ENCODE assay signal across 8 cellular contexts in the genomic region with DNA sequence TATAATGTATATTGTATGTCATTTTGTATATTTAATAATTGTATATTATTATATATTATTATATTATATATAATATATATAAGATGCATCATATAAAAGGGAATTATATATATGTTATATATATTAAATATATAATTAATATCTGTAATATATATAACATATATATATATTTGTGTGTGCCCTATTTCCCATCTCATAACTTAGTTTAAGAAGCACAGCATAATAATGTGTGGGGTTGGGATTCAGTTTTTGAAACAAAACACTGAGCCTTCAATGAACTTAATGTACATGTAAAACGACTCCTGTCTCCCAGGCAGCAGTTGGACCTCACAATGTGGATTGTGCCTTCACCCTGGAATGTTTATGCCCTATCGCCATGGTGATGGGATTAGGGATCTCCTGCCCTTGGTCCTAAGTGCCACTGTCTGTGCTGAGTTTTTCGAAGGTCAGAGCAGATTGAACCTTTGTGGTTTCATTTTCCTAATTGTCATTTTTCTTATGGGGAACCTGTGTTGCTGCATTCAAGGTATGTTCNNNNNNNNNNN.
DNase-seq lines count a peak whose midpoint lies in the region; ATAC-seq and TF ChIP-seq lines count a peak whose summit lies in the region.
"Not testable (repeated sequence)": the region's sequence is repeated elsewhere in the genome, so short reads cannot be mapped to it uniquely, and the experiment has no call there.

No MANE protein-coding gene starts in this region.

- H3K23ac ChIP-seq in mesendoderm (ENCODE audit: low read length): not testable (repeated sequence)

- not testable (repeated sequence) for H2BK15ac ChIP-seq in mesendoderm (replicated peaks; ENCODE audit: low read depth)

- not testable (repeated sequence) for H3K56ac ChIP-seq in mesendoderm (ENCODE audit: low read length)

- H3K79me2 ChIP-seq in mesendoderm (ENCODE audit: control insufficient read depth, insufficient read depth, low read length): not testable (repeated sequence)

- H3K27me3 Mint-ChIP-seq in activated CD4-positive, alpha-beta memory T cell treated with anti-CD3 and anti-CD28 coated beads for 36 hours; stimulated activated naive CD8-positive, alpha-beta T cell treated with anti-CD3 and anti-CD28 coated beads, Interleukin-15, amount 100 ng/mL, for 72 hours: not testable (repeated sequence)

- peak; percentile 0 for DNase-seq in GM10248 (ENCODE audit: extremely low spot score)
- peak; percentile 32 for DNase-seq in activated CD4-positive, alpha-beta memory T cell treated with anti-CD3 and anti-CD28 coated beads for 36 hours
- peak in 1 of 4 donors; percentile 4 for DNase-seq in body of pancreas
- DNase-seq in Right ventricle myocardium inferior (ENCODE audit: missing footprints): not testable (repeated sequence)
- peak; percentile 42 for DNase-seq in mesendoderm
- peak in 1 of 2 donors; percentile 5 for DNase-seq in stimulated activated naive CD8-positive, alpha-beta T cell treated with anti-CD3 and anti-CD28 coated beads, Interleukin-15, amount 100 ng/mL, for 72 hours

- not testable (repeated sequence) for H3K4me2 ChIP-seq in mesendoderm (ENCODE audit: low read length)

- TF ChIP-seq CTCF in GM10248 (IDR thresholded peaks at IDR 0.05; ENCODE audit: control extremely low read depth, extremely low read depth, low read depth, missing control alignments); body of pancreas (IDR thresholded peaks at IDR 0.05): not testable (repeated sequence)

- 37 to 45% methylated on average over 3 of the region's 3 CpGs for WGBS in body of pancreas, 2 donors
- no CpG with 5 or more reads among the region's 3 CpGs for WGBS in mesendoderm (ENCODE audit: extremely low coverage, insufficient coverage, low lambda C conversion rate)

- not testable (repeated sequence) for H3K36me3 ChIP-seq in body of pancreas (replicated peaks in 1 of 2; ENCODE audit: insufficient read depth in 1 of 2, low read depth in 2 of 2); mesendoderm (ENCODE audit: control insufficient read depth, insufficient read depth, low read length)

- not testable (repeated sequence) for H2AK5ac ChIP-seq in mesendoderm (ENCODE audit: low read length)

- H3K9ac ChIP-seq in mesendoderm (ENCODE audit: low read length): not testable (repeated sequence)

- H3K27ac ChIP-seq in body of pancreas; mesendoderm (ENCODE audit: low read depth, low read length): not testable (repeated sequence)

- not testable (repeated sequence) for H2BK5ac ChIP-seq in mesendoderm (ENCODE audit: low read length)

- H3K27me3 ChIP-seq in body of pancreas; mesendoderm (ENCODE audit: insufficient read depth, low read length, poor library complexity): not testable (repeated sequence)

- H3K36me3 Mint-ChIP-seq in activated CD4-positive, alpha-beta memory T cell treated with anti-CD3 and anti-CD28 coated beads for 36 hours: not testable (repeated sequence)

- H4K8ac ChIP-seq in mesendoderm (ENCODE audit: low read depth, low read length): not testable (repeated sequence)

- H3K4me1 ChIP-seq in body of pancreas; mesendoderm (ENCODE audit: control insufficient read depth, low read depth, low read length): not testable (repeated sequence)

- not testable (repeated sequence) for H3K18ac ChIP-seq in mesendoderm (ENCODE audit: low read length)

- not testable (repeated sequence) for H2BK120ac ChIP-seq in mesendoderm (ENCODE audit: low read depth, low read length)

- H3K4me3 ChIP-seq in body of pancreas; mesendoderm (ENCODE audit: low read length): not testable (repeated sequence)

- not testable (repeated sequence) for H4K5ac ChIP-seq in mesendoderm (ENCODE audit: low read length)

- TF ChIP-seq POLR2A in body of pancreas (IDR thresholded peaks at IDR 0.05): not testable (repeated sequence)

- H3K9me3 Mint-ChIP-seq in activated CD4-positive, alpha-beta memory T cell treated with anti-CD3 and anti-CD28 coated beads for 36 hours: peaks cover 13% of the 10 kb centered on the region
- peaks cover 19 to 28% of the 10 kb centered on the region in 2 donors for H3K9me3 Mint-ChIP-seq in stimulated activated naive CD8-positive, alpha-beta T cell treated with anti-CD3 and anti-CD28 coated beads, Interleukin-15, amount 100 ng/mL, for 72 hours

- H3K4me3 Mint-ChIP-seq in activated CD4-positive, alpha-beta memory T cell treated with anti-CD3 and anti-CD28 coated beads for 36 hours; stimulated activated naive CD8-positive, alpha-beta T cell treated with anti-CD3 and anti-CD28 coated beads, Interleukin-15, amount 100 ng/mL, for 72 hours: not testable (repeated sequence)

- CTCF ChIA-PET in GM10248 (lab: Yijun Ruan, JAX); activated CD4-positive, alpha-beta memory T cell treated with anti-CD3 and anti-CD28 coated beads for 36 hours (lab: Charles Lee): not testable (repeated sequence)

- H3K4me1 Mint-ChIP-seq in activated CD4-positive, alpha-beta memory T cell treated with anti-CD3 and anti-CD28 coated beads for 36 hours (ENCODE audit: low read depth); stimulated activated naive CD8-positive, alpha-beta T cell treated with anti-CD3 and anti-CD28 coated beads, Interleukin-15, amount 100 ng/mL, for 72 hours: not testable (repeated sequence)

- not testable (repeated sequence) for H3K79me1 ChIP-seq in mesendoderm (ENCODE audit: low read length)

- POLR2A ChIA-PET in GM10248 (lab: Yijun Ruan, JAX); activated CD4-positive, alpha-beta memory T cell treated with anti-CD3 and anti-CD28 coated beads for 36 hours (lab: Charles Lee): not testable (repeated sequence)

- not testable (repeated sequence) for H3K4ac ChIP-seq in mesendoderm (ENCODE audit: low read depth, low read length)

- ATAC-seq in HG02588 (IDR thresholded peaks at IDR 0.05; ENCODE audit: unreplicated experiment) (peak; percentile 72), HG03457 (IDR thresholded peaks at IDR 0.05; ENCODE audit: unreplicated experiment) (peak; percentile 58), body of pancreas (peak; percentile 91), Right ventricle myocardium inferior (peak; percentile 91)
- peak; percentile 72 for ATAC-seq in stimulated activated naive CD8-positive, alpha-beta T cell treated with anti-CD3 and anti-CD28 coated beads, Interleukin-15, amount 100 ng/mL, for 72 hours

- H3K9me3 ChIP-seq in body of pancreas: not testable (repeated sequence)

- intact Hi-C loops in activated CD4-positive, alpha-beta memory T cell treated with anti-CD3 and anti-CD28 coated beads for 36 hours (cut with micrococcal nuclease); body of pancreas (cut with DNase I); Right ventricle myocardium inferior (cut with DNase I): not testable (repeated sequence)

- H3K27ac Mint-ChIP-seq in activated CD4-positive, alpha-beta memory T cell treated with anti-CD3 and anti-CD28 coated beads for 36 hours; stimulated activated naive CD8-positive, alpha-beta T cell treated with anti-CD3 and anti-CD28 coated beads, Interleukin-15, amount 100 ng/mL, for 72 hours: not testable (repeated sequence)
